ENCODE assay signal across 14 cellular contexts in the genomic region with DNA sequence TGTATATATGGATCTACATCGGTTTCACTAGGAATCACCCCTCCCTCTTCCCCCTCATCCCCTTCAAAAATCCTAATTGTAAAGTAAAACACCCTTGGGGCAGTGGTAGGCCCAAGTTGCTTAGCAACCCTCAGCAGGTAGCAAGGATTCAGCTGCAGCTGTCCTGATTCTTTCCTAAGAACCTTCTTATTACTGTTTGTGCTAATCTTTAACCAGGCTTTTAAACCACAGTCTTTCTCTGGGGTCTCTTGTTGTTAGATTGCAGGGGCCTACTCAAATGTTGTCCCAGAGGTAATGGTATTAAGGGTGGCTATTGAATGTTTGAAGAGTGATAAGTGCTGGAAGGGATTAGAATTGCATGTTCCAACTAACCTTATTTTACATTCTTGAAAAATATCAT. TPM values are rescaled to one million over a fixed set of nuclear protein-coding genes. Genes with fewer than 3 reads are reported as not detected.
DNase-seq lines count a peak whose midpoint lies in the region; ATAC-seq, FAIRE-seq and TF ChIP-seq lines count a peak whose summit lies in the region.
"Had no signal": no experiment of that assay in that cellular context is flagged by ENCODE, and none has a peak within 500 bp of the region (broad histone marks: within the 10 kb centered on the region; RNA-seq: fewer than 3 reads in every experiment).

No MANE protein-coding gene starts in this region.

- no peak overlapping the region for H2AFZ ChIP-seq in astrocyte (ENCODE audit: low read depth, low read length)

- no peaks in the 10 kb centered on the region for H3K36me3 Mint-ChIP-seq in astrocyte (ENCODE audit: low read depth, unreplicated experiment)
- no peaks in the 10 kb centered on the region for H3K36me3 Mint-ChIP-seq in activated CD4-positive, alpha-beta T cell treated with anti-CD3 and anti-CD28 coated beads, Interleukin-2, amount 10 ng/mL, durations not matched to agents 7 days and 5 days (ENCODE audit: low read depth)
- H3K36me3 Mint-ChIP-seq: CD14-positive monocyte had no signal

- H3K9me3 Mint-ChIP-seq in astrocyte (ENCODE audit: unreplicated experiment) = no peaks in the 10 kb centered on the region
- no peaks in the 10 kb centered on the region for H3K9me3 Mint-ChIP-seq in activated CD4-positive, alpha-beta T cell treated with anti-CD3 and anti-CD28 coated beads, Interleukin-2, amount 10 ng/mL, durations not matched to agents 7 days and 5 days

- no peak for TF ChIP-seq CTCF in astrocyte (IDR thresholded peaks at IDR 0.05; ENCODE audit: insufficient read depth, low read depth, low read length)

- peak overlapping the region; percentile 89 for H3K27ac Mint-ChIP-seq in astrocyte (ENCODE audit: unreplicated experiment)
- H3K27ac Mint-ChIP-seq in activated CD4-positive, alpha-beta T cell treated with anti-CD3 and anti-CD28 coated beads, Interleukin-2, amount 10 ng/mL, durations not matched to agents 7 days and 5 days = no peak overlapping the region
- H3K27ac Mint-ChIP-seq: CD14-positive monocyte had no signal

- H3K27ac ChIP-seq in astrocyte (ENCODE audit: low read depth, low read length) = peak overlapping the region; percentile 52
- H3K27ac ChIP-seq: Peyer's patch had no signal

- ATAC-seq in HG03139 (IDR thresholded peaks at IDR 0.05; ENCODE audit: unreplicated experiment) = no peak
- ATAC-seq: activated T-cell treated with anti-CD3 and anti-CD28 coated beads, Interleukin-2, amount 50 U/mL, for 4 hours had no signal

- POLR2A ChIA-PET in activated CD4-positive, alpha-beta T cell treated with anti-CD3 and anti-CD28 coated beads, Interleukin-2, amount 10 ng/mL, durations not matched to agents 7 days and 5 days (lab: Charles Lee) = no interaction called here

- FAIRE-seq in astrocyte (lab: Jason Lieb, UNC) = no peak

- no peaks in the 10 kb centered on the region for H4K20me1 ChIP-seq in astrocyte (ENCODE audit: insufficient read depth, low read length)

- H3K27me3 Mint-ChIP-seq in astrocyte (ENCODE audit: low read depth, unreplicated experiment) = no peaks in the 10 kb centered on the region
- no peaks in the 10 kb centered on the region for H3K27me3 Mint-ChIP-seq in activated CD4-positive, alpha-beta T cell treated with anti-CD3 and anti-CD28 coated beads, Interleukin-2, amount 10 ng/mL, durations not matched to agents 7 days and 5 days
- H3K27me3 Mint-ChIP-seq: central memory CD8-positive, alpha-beta T cell had no signal

- no peak overlapping the region for H3K4me2 ChIP-seq in astrocyte (ENCODE audit: low read length)

- no peaks in the 10 kb centered on the region for H3K27me3 ChIP-seq in astrocyte (ENCODE audit: insufficient read depth, low read length)
- H3K27me3 ChIP-seq: foreskin keratinocyte, Peyer's patch had no signal

- DNase-seq in DMS79 treated with DMSO at 0.1 percent for 48 hours (lab: John Stamatoyannopoulos, UW) = peak; percentile 95
- peak; percentile 50 for DNase-seq in NCI-H2081 treated with DMSO at 0.1 percent for 48 hours (lab: John Stamatoyannopoulos, UW)
- no peak for DNase-seq in astrocyte (ENCODE audit: low read depth)
- peak; percentile 6 for DNase-seq in myocyte (ENCODE audit: low read depth)
- no peak for DNase-seq in CD1c-positive myeloid dendritic cell (ENCODE audit: extremely low spot score)
- no peak for DNase-seq in Ammon's horn (ENCODE audit: low spot score)
- DNase-seq in activated CD4-positive, alpha-beta T cell treated with anti-CD3 and anti-CD28 coated beads, Interleukin-2, amount 10 ng/mL, durations not matched to agents 7 days and 5 days = no peak
- DNase-seq: activated T-cell treated with anti-CD3 and anti-CD28 coated beads, Interleukin-2, amount 50 U/mL, for 4 hours; KBM-7; Peyer's patch had no signal

- no peaks in the 10 kb centered on the region for H3K79me2 ChIP-seq in astrocyte (ENCODE audit: insufficient read depth, low read length)

- H3K9me3 ChIP-seq in astrocyte (ENCODE audit: insufficient read depth, low read depth, low read length) = no peaks in the 10 kb centered on the region
- H3K9me3 ChIP-seq: Peyer's patch had no signal

- no peak overlapping the region for H3K4me3 ChIP-seq in astrocyte (ENCODE audit: insufficient read depth, low read depth, low read length)
- H3K4me3 ChIP-seq: Peyer's patch had no signal

- H3K36me3 ChIP-seq in astrocyte (ENCODE audit: insufficient read depth, low read length) = no peaks in the 10 kb centered on the region
- H3K36me3 ChIP-seq: Peyer's patch had no signal

- peaks cover 24% of the 10 kb centered on the region for H3K4me1 Mint-ChIP-seq in astrocyte (ENCODE audit: low read depth, unreplicated experiment)
- no peaks in the 10 kb centered on the region for H3K4me1 Mint-ChIP-seq in activated CD4-positive, alpha-beta T cell treated with anti-CD3 and anti-CD28 coated beads, Interleukin-2, amount 10 ng/mL, durations not matched to agents 7 days and 5 days
- H3K4me1 Mint-ChIP-seq: central memory CD8-positive, alpha-beta T cell had no signal

- H3K9ac ChIP-seq in astrocyte (ENCODE audit: low read length) = no peak overlapping the region

- CTCF ChIA-PET in activated CD4-positive, alpha-beta T cell treated with anti-CD3 and anti-CD28 coated beads, Interleukin-2, amount 10 ng/mL, durations not matched to agents 7 days and 5 days (lab: Charles Lee) = no interaction called here

- H3K4me1 ChIP-seq in astrocyte (ENCODE audit: insufficient read depth, low read length) = peaks cover 24% of the 10 kb centered on the region
- H3K4me1 ChIP-seq: Peyer's patch had no signal

- no peak overlapping the region for H3K4me3 Mint-ChIP-seq in astrocyte (ENCODE audit: unreplicated experiment)
- H3K4me3 Mint-ChIP-seq in activated CD4-positive, alpha-beta T cell treated with anti-CD3 and anti-CD28 coated beads, Interleukin-2, amount 10 ng/mL, durations not matched to agents 7 days and 5 days = no peak overlapping the region
- H3K4me3 Mint-ChIP-seq: activated T-cell treated with anti-CD3 and anti-CD28 coated beads, Interleukin-2, amount 50 U/mL, for 4 hours; CD14-positive monocyte; central memory CD8-positive, alpha-beta T cell had no signal

RNA-seq across cellular contexts. Expression of gene PRL, which starts 46.4 kb away (rescaled TPM):
- total RNA-seq in astrocyte (not detected in 2 replicates), myocyte (not detected in 2 replicates)
- not detected for polyA plus RNA-seq in myocyte (2012)
- not detected for total RNA-seq in activated CD4-positive, alpha-beta T cell treated with anti-CD3 and anti-CD28 coated beads, Interleukin-2, amount 10 ng/mL, durations not matched to agents 7 days and 5 days
- total RNA-seq: foreskin keratinocyte, Peyer's patch had no signal
- polyA plus RNA-seq: foreskin keratinocyte had no signal

Comparison
In these comparisons a context has a peak if more than half of its experiments do, and no peak if none do; other contexts are left out.
1. DNase-seq: peak in DMS79 treated with DMSO at 0.1 percent for 48 hours (single experiment), NCI-H2081 treated with DMSO at 0.1 percent for 48 hours (single experiment) and myocyte (single experiment); none in astrocyte (single experiment), CD1c-positive myeloid dendritic cell (single experiment), Ammon's horn (single experiment) and activated CD4-positive, alpha-beta T cell treated with anti-CD3 and anti-CD28 coated beads, Interleukin-2, amount 10 ng/mL, durations not matched to agents 7 days and 5 days (single experiment).